9 cellular contexts compared by ENCODE assay signal in the genomic region with DNA sequence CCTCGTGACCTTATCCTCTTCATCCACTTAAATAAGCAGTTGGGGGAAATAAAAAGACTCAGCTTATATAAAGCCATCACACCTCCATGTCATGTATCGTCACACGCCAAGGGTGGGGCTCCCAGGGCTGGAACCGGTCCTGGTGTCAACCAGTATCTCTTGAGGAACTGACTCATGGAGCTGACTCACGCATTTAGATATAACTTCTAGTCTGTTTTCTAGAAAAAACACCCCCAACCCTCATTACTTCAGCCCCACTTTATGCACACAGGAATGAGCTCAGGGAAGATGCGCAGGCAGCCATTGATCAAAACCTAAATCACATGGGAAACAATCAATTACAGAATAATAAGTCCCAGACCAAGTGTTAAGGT. TPM values are rescaled to one million over a fixed set of nuclear protein-coding genes. Genes with fewer than 3 reads are reported as not detected.
DNase-seq lines count a peak whose midpoint lies in the region; ATAC-seq and TF ChIP-seq lines count a peak whose summit lies in the region.
"Had no signal": no experiment of that assay in that cellular context is flagged by ENCODE, and none has a peak within 500 bp of the region (broad histone marks: within the 10 kb centered on the region; RNA-seq: fewer than 3 reads in every experiment).

No MANE protein-coding gene starts in this region.

- CTCF ChIA-PET in Panc1 (lab: Charles Lee), result interaction anchor here (0.5 to 2.1 kb wide), 19 partner anchors 9 to 490 kb away, joined by 3 to 47 read pairs (median 4); partner anchors contain the start of gene MYOM3

- ATAC-seq in Panc1, result peak; percentile 57; the same call in 1 of the 2 replicates
- peak; percentile 62 for ATAC-seq in omental fat pad (ENCODE audit: low FRiP score)
- ATAC-seq in HG03025 (IDR thresholded peaks at IDR 0.05; ENCODE audit: low FRiP score, unreplicated experiment), result no peak

- peaks cover 5% of the 10 kb centered on the region; the same call in 1 of the 2 replicates for H3K4me1 ChIP-seq in Panc1 (ENCODE audit: control insufficient read depth, insufficient read depth, low read length)

- H3K27ac ChIP-seq in Panc1 (ENCODE audit: low read length), result peak overlapping the region; percentile 37
- no peak overlapping the region for H3K27ac ChIP-seq in WERI-Rb-1

- POLR2A ChIA-PET in Panc1 (lab: Charles Lee), result interaction anchor here (1.0 kb wide), 1 partner anchor 131 kb away, joined by 6 read pairs; no protein-coding TSS in a partner anchor

- no TSS peak for BruUV-seq in Panc1 (replicated peaks; lab: Mats Ljungman, UMichigan)

- in situ Hi-C loops in Panc1 (cut with HindIII; ENCODE audit: low pct_unique_long_range_greater_than_20kb, low sequenced_read_pairs), result no loop called here

- DNase-seq in EH (ENCODE audit: low read depth) (peak; percentile 76), Panc1 (ENCODE audit: low read depth, low spot score) (peak; percentile 39), cardiac fibroblast (ENCODE audit: low read depth in 2 of 2) (peak; percentile 59 to 65), omental fat pad (ENCODE audit: low spot score) (peak; percentile 42), DMS153 (lab: John Stamatoyannopoulos, UW) (no peak), NCI-H146 (lab: John Stamatoyannopoulos, UW) (no peak), WERI-Rb-1 (no peak)

- intact Hi-C loops in Panc1 (cut with micrococcal nuclease; ENCODE audit: unreplicated experiment), result loop anchor here (2.0 kb wide), 1 partner anchor 241 kb away; no protein-coding TSS in a partner anchor

- H3K9me3 ChIP-seq in Panc1 (ENCODE audit: control insufficient read depth, insufficient read depth, low read depth, low read length) (no peaks in the 10 kb centered on the region), WERI-Rb-1 (ENCODE audit: severe bottlenecking) (no peaks in the 10 kb centered on the region)

- no peaks in the 10 kb centered on the region for H3K27me3 ChIP-seq in Panc1 (ENCODE audit: control insufficient read depth, insufficient read depth, low read length)
- H3K27me3 ChIP-seq in WERI-Rb-1 (ENCODE audit: insufficient read depth, low read depth, severe bottlenecking), result no peaks in the 10 kb centered on the region

- no peak for TF ChIP-seq CTCF in Panc1 (IDR thresholded peaks at IDR 0.05)
- TF ChIP-seq CTCF in cardiac fibroblast (IDR thresholded peaks at IDR 0.05; ENCODE audit: low read depth, low read length), result no peak
- no peak for TF ChIP-seq CTCF in omental fat pad (IDR thresholded peaks at IDR 0.05)
- TF ChIP-seq CTCF in WERI-Rb-1 (IDR thresholded peaks at IDR 0.05; ENCODE audit: low read depth, low read length), result no peak

- peak overlapping the region in 1 of 2 experiments; percentile 51; a peak in 3 of 4 replicates for H3K4me3 ChIP-seq in Panc1 (ENCODE audit: low read depth in 2 of 2, low read length in 2 of 2)
- H3K4me3 ChIP-seq in cardiac fibroblast (replicated peaks in 1 of 2; ENCODE audit: low read depth in 2 of 2, low read length in 2 of 2), result peak overlapping the region in 1 of 2 donors; percentile 27
- H3K4me3 ChIP-seq in WERI-Rb-1 (ENCODE audit: low read depth, low read length), result no peak overlapping the region

- H3K36me3 ChIP-seq in Panc1 (ENCODE audit: control insufficient read depth, insufficient read depth, low read length) (no peaks in the 10 kb centered on the region), WERI-Rb-1 (no peaks in the 10 kb centered on the region)

RNA-seq across cellular contexts. Expression of gene IL22RA1, which starts 6.9 kb away (rescaled TPM):
- total RNA-seq in Panc1 (2021; ENCODE audit: unreplicated experiment) (1.1 TPM), omental fat pad (1 to 10 TPM in 1 of 4 donors, under 1 TPM in 3; 0.12 to 1.2 (median 0.39) TPM)
- 1.8 TPM for polyA plus RNA-seq in Panc1 (2012; ENCODE audit: insufficient read length)
- total RNA-seq: urinary bladder had no signal

RNA-seq across cellular contexts. Expression of gene IFNLR1, which starts 37.2 kb away (rescaled TPM):
- total RNA-seq in Panc1 (2021; ENCODE audit: unreplicated experiment) (1.0 TPM), omental fat pad (1 to 10 TPM in 3 of 4 donors, not detected in 1; 1.1 to 4.6 (median 1.8) TPM)
- polyA plus RNA-seq in Panc1 (2012; ENCODE audit: insufficient read length), result 0.96 TPM

RNA-seq across cellular contexts. Expression of gene MYOM3, which starts 37.9 kb away (rescaled TPM):
- total RNA-seq in Panc1 (2021; ENCODE audit: unreplicated experiment) (0.05 TPM), omental fat pad (under 1 TPM; 0.13 to 0.79 (median 0.32) TPM)
- not detected for polyA plus RNA-seq in Panc1 (2012; ENCODE audit: insufficient read length)

Comparison
In these comparisons a context has a peak if more than half of its experiments do, and no peak if none do; other contexts are left out.
1. DNase-seq: peak in EH (single experiment), Panc1 (single experiment), cardiac fibroblast (2 of 2) and omental fat pad (single experiment); none in DMS153 (single experiment), NCI-H146 (single experiment) and WERI-Rb-1 (single experiment).